Comparison of ENCODE assay signal across 16 cellular contexts in the genomic region with DNA sequence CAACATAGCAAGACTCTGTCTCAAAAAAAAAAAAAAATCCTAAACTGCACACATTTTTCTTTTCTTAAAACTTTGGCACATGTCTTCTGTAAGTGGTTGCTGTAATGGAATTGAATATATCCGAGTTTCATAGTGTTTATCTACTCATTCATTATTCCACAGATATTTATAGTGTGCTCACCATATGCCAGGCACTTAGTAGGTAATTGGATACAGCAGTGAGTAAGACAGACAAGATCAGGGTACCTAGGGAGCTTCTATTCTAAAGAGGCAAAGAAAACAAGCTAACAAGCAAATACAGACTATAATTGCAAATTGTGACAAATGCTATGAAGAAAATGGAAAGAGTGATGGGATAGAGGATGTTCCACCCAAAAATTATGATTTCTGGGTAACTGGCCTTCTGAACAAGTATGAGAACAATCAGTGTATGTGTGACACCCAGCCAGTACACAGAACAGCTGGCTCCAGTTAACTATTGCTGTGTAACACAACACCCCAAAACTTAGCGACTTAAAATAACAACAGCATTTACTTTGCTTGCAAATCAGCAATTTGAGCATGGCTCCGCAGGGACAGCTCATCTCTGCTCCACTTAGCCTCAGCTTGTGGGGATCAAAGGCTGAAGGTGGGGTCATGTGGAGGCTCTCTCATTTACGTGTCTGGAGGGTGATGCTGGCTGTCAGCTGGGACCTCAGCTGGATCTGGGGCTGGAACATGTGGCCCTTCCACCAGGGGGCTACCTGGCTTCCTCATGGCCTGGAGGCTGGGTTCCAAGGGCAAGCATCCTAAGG.
DNase-seq lines count a peak whose midpoint lies in the region; ATAC-seq and TF ChIP-seq lines count a peak whose summit lies in the region.
"Had no signal": no experiment of that assay in that cellular context is flagged by ENCODE, and none has a peak within 500 bp of the region (broad histone marks: within the 10 kb centered on the region; RNA-seq: fewer than 3 reads in every experiment).

No MANE protein-coding gene starts in this region.

- peak; percentile 24 for DNase-seq in activated CD8-positive, alpha-beta T cell treated with anti-CD3 and anti-CD28 coated beads for 36 hours
- DNase-seq in activated CD8-positive, alpha-beta T cell treated with anti-CD3 and anti-CD28 coated beads, Interleukin-2, amount 10 ng/mL, durations not matched to agents 7 days and 5 days, result no peak
- peak; percentile 55 for DNase-seq in NCI-H82 (lab: John Stamatoyannopoulos, UW)
- peak; percentile 38 for DNase-seq in glutamatergic neuron
- no peak for DNase-seq in adrenal gland
- no peak for DNase-seq in GM20000 (ENCODE audit: low spot score)
- DNase-seq in NCI-H2196 (lab: John Stamatoyannopoulos, UW; ENCODE audit: unreplicated experiment), result no peak
- DNase-seq: activated CD4-positive, alpha-beta T cell treated with anti-CD3 and anti-CD28 coated beads for 1 hour; activated CD8-positive, alpha-beta memory T cell treated with anti-CD3 and anti-CD28 coated beads, Interleukin-2, amount 50 U/mL, for 48 hours; CD4-positive, CD25-positive, alpha-beta regulatory T cell; DND-41; NCI-H2227 treated with DMSO at 0.1 percent for 48 hours; SHP77 treated with DMSO at 0.1 percent for 48 hours; stimulated activated naive CD8-positive, alpha-beta T cell treated with anti-CD3 and anti-CD28 coated beads, Interleukin-15, amount 100 ng/mL, for 72 hours; upper lobe of right lung had no signal

- H3K4me3 ChIP-seq in skeletal muscle tissue (ENCODE audit: low read length in 3 of 3) (peak overlapping the region in 1 of 3 donors; percentile 45), adrenal gland (no peak overlapping the region)
- H3K4me3 ChIP-seq: upper lobe of right lung had no signal

- intact Hi-C loops in activated CD8-positive, alpha-beta T cell treated with anti-CD3 and anti-CD28 coated beads for 36 hours (cut with micrococcal nuclease), result no loop called here
- intact Hi-C loops in adrenal gland (cut with DNase I), result no loop called here

- no peak overlapping the region for H3K27ac Mint-ChIP-seq in activated CD8-positive, alpha-beta T cell treated with anti-CD3 and anti-CD28 coated beads for 36 hours
- no peak overlapping the region for H3K27ac Mint-ChIP-seq in activated CD8-positive, alpha-beta T cell treated with anti-CD3 and anti-CD28 coated beads, Interleukin-2, amount 10 ng/mL, durations not matched to agents 7 days and 5 days
- peak overlapping the region; percentile 65 for H3K27ac Mint-ChIP-seq in glutamatergic neuron (ENCODE audit: unreplicated experiment)
- H3K27ac Mint-ChIP-seq: stimulated activated naive CD8-positive, alpha-beta T cell treated with anti-CD3 and anti-CD28 coated beads, Interleukin-15, amount 100 ng/mL, for 72 hours had no signal

- H3K9ac ChIP-seq in skeletal muscle tissue (ENCODE audit: low read depth in 1 of 3, low read length in 3 of 3), result peak overlapping the region in 2 of 3 donors; percentile 19 to 46

- peaks cover 2% of the 10 kb centered on the region for H3K27me3 Mint-ChIP-seq in activated CD8-positive, alpha-beta T cell treated with anti-CD3 and anti-CD28 coated beads for 36 hours
- peaks cover 36% of the 10 kb centered on the region for H3K27me3 Mint-ChIP-seq in activated CD8-positive, alpha-beta T cell treated with anti-CD3 and anti-CD28 coated beads, Interleukin-2, amount 10 ng/mL, durations not matched to agents 7 days and 5 days (ENCODE audit: low read depth)
- peaks cover 5% of the 10 kb centered on the region for H3K27me3 Mint-ChIP-seq in glutamatergic neuron (ENCODE audit: unreplicated experiment)

- CTCF ChIA-PET in activated CD8-positive, alpha-beta T cell treated with anti-CD3 and anti-CD28 coated beads for 36 hours (lab: Charles Lee), result interaction anchor here (1.3 to 1.8 kb wide), 2 partner anchors 90 to 281 kb away, joined by 3 to 6 read pairs; no protein-coding TSS in a partner anchor
- CTCF ChIA-PET in activated CD8-positive, alpha-beta T cell treated with anti-CD3 and anti-CD28 coated beads, Interleukin-2, amount 10 ng/mL, durations not matched to agents 7 days and 5 days (lab: Charles Lee), result no interaction called here

- H3K27ac ChIP-seq in skeletal muscle tissue (ENCODE audit: low read depth, low read length), result peak overlapping the region; percentile 59
- no peak overlapping the region for H3K27ac ChIP-seq in adrenal gland
- H3K27ac ChIP-seq: upper lobe of right lung had no signal

- peaks cover 0 to 4% (median 2%) of the 10 kb centered on the region in 3 donors for H3K27me3 ChIP-seq in skeletal muscle tissue (ENCODE audit: control insufficient read depth in 3 of 3, insufficient read depth in 3 of 3, low read length in 3 of 3)
- peaks cover 19% of the 10 kb centered on the region for H3K27me3 ChIP-seq in adrenal gland

- no peak for TF ChIP-seq CTCF in activated CD8-positive, alpha-beta T cell treated with anti-CD3 and anti-CD28 coated beads for 36 hours (IDR thresholded peaks at IDR 0.05)
- TF ChIP-seq CTCF in glutamatergic neuron (IDR thresholded peaks at IDR 0.05; ENCODE audit: partially characterized antibody, unreplicated experiment), result no peak
- no peak for TF ChIP-seq CTCF in adrenal gland (IDR thresholded peaks at IDR 0.05)
- no peak for TF ChIP-seq CTCF in GM20000 (IDR thresholded peaks at IDR 0.05; ENCODE audit: extremely low read depth, missing control alignments)

- no peaks in the 10 kb centered on the region for H3K4me1 Mint-ChIP-seq in activated CD8-positive, alpha-beta T cell treated with anti-CD3 and anti-CD28 coated beads for 36 hours (ENCODE audit: low read depth)
- H3K4me1 Mint-ChIP-seq in activated CD8-positive, alpha-beta T cell treated with anti-CD3 and anti-CD28 coated beads, Interleukin-2, amount 10 ng/mL, durations not matched to agents 7 days and 5 days (ENCODE audit: low read depth), result peaks cover 11% of the 10 kb centered on the region
- peaks cover 18% of the 10 kb centered on the region for H3K4me1 Mint-ChIP-seq in glutamatergic neuron (ENCODE audit: low read depth, unreplicated experiment)

- no peak overlapping the region for H3K4me3 Mint-ChIP-seq in activated CD8-positive, alpha-beta T cell treated with anti-CD3 and anti-CD28 coated beads for 36 hours
- H3K4me3 Mint-ChIP-seq in activated CD8-positive, alpha-beta T cell treated with anti-CD3 and anti-CD28 coated beads, Interleukin-2, amount 10 ng/mL, durations not matched to agents 7 days and 5 days, result no peak overlapping the region
- peak overlapping the region; percentile 13 for H3K4me3 Mint-ChIP-seq in glutamatergic neuron (ENCODE audit: unreplicated experiment)
- H3K4me3 Mint-ChIP-seq: stimulated activated naive CD8-positive, alpha-beta T cell treated with anti-CD3 and anti-CD28 coated beads, Interleukin-15, amount 100 ng/mL, for 72 hours had no signal

- H3K9me3 Mint-ChIP-seq in activated CD8-positive, alpha-beta T cell treated with anti-CD3 and anti-CD28 coated beads for 36 hours, result no peaks in the 10 kb centered on the region
- no peaks in the 10 kb centered on the region for H3K9me3 Mint-ChIP-seq in activated CD8-positive, alpha-beta T cell treated with anti-CD3 and anti-CD28 coated beads, Interleukin-2, amount 10 ng/mL, durations not matched to agents 7 days and 5 days (ENCODE audit: insufficient read depth)
- H3K9me3 Mint-ChIP-seq in glutamatergic neuron (ENCODE audit: unreplicated experiment), result peaks cover 4% of the 10 kb centered on the region
- H3K9me3 Mint-ChIP-seq: stimulated activated naive CD8-positive, alpha-beta T cell treated with anti-CD3 and anti-CD28 coated beads, Interleukin-15, amount 100 ng/mL, for 72 hours had no signal

- ATAC-seq in activated CD8-positive, alpha-beta T cell treated with anti-CD3 and anti-CD28 coated beads for 36 hours, result no peak
- no peak for ATAC-seq in activated CD8-positive, alpha-beta T cell treated with anti-CD3 and anti-CD28 coated beads, Interleukin-2, amount 10 ng/mL, durations not matched to agents 7 days and 5 days
- ATAC-seq: stimulated activated naive CD8-positive, alpha-beta T cell treated with anti-CD3 and anti-CD28 coated beads, Interleukin-15, amount 100 ng/mL, for 72 hours; upper lobe of right lung had no signal

- H3K36me3 Mint-ChIP-seq in activated CD8-positive, alpha-beta T cell treated with anti-CD3 and anti-CD28 coated beads for 36 hours (ENCODE audit: low read depth), result no peaks in the 10 kb centered on the region
- H3K36me3 Mint-ChIP-seq in activated CD8-positive, alpha-beta T cell treated with anti-CD3 and anti-CD28 coated beads, Interleukin-2, amount 10 ng/mL, durations not matched to agents 7 days and 5 days (ENCODE audit: low read depth), result peaks cover 3% of the 10 kb centered on the region
- H3K36me3 Mint-ChIP-seq in glutamatergic neuron (ENCODE audit: unreplicated experiment), result no peaks in the 10 kb centered on the region
- H3K36me3 Mint-ChIP-seq: CD4-positive, CD25-positive, alpha-beta regulatory T cell had no signal

- no peaks in the 10 kb centered on the region for H3K36me3 ChIP-seq in skeletal muscle tissue (ENCODE audit: control insufficient read depth in 3 of 3, insufficient read depth in 3 of 3, low read length in 3 of 3)
- no peaks in the 10 kb centered on the region for H3K36me3 ChIP-seq in adrenal gland (replicated peaks in 1 of 2)
- H3K36me3 ChIP-seq: upper lobe of right lung had no signal

- no peak for TF ChIP-seq POLR2A in adrenal gland (IDR thresholded peaks at IDR 0.05)

- WGBS in adrenal gland, 4 donors, result 24 to 39% (median 32%) methylated on average over 4 of the region's 4 CpGs

- H3K9me3 ChIP-seq in skeletal muscle tissue (ENCODE audit: control insufficient read depth in 3 of 3, low read length in 3 of 3), result no peaks in the 10 kb centered on the region
- no peaks in the 10 kb centered on the region for H3K9me3 ChIP-seq in adrenal gland (replicated peaks in 1 of 3)
- H3K9me3 ChIP-seq: upper lobe of right lung had no signal

- peaks cover 4 to 11% (median 6%) of the 10 kb centered on the region in 3 donors for H3K4me1 ChIP-seq in skeletal muscle tissue (ENCODE audit: control insufficient read depth in 3 of 3, insufficient read depth in 3 of 3, low read length in 3 of 3)
- H3K4me1 ChIP-seq in adrenal gland (replicated peaks in 1 of 2), result no peaks in the 10 kb centered on the region
- H3K4me1 ChIP-seq: upper lobe of right lung had no signal

- POLR2A ChIA-PET in activated CD8-positive, alpha-beta T cell treated with anti-CD3 and anti-CD28 coated beads for 36 hours (lab: Charles Lee), result no interaction called here
- POLR2A ChIA-PET in activated CD8-positive, alpha-beta T cell treated with anti-CD3 and anti-CD28 coated beads, Interleukin-2, amount 10 ng/mL, durations not matched to agents 7 days and 5 days (lab: Charles Lee), result no interaction called here

Comparison
In these comparisons a context has a peak if more than half of its experiments do, and no peak if none do; other contexts are left out.
1. DNase-seq: peak in activated CD8-positive, alpha-beta T cell treated with anti-CD3 and anti-CD28 coated beads for 36 hours (single experiment), NCI-H82 (single experiment) and glutamatergic neuron (single experiment); none in activated CD8-positive, alpha-beta T cell treated with anti-CD3 and anti-CD28 coated beads, Interleukin-2, amount 10 ng/mL, durations not matched to agents 7 days and 5 days (single experiment), adrenal gland (0 of 7), GM20000 (single experiment) and NCI-H2196 (single experiment).